ENCODE assay signal across 12 cellular contexts in genomic region chr17:40862985-40863733, GRCh38. TPM values are rescaled to one million over a fixed set of nuclear protein-coding genes. Genes with fewer than 3 reads are reported as not detected.
DNase-seq lines count a peak whose midpoint lies in the region; TF ChIP-seq lines count a peak whose summit lies in the region.
"Had no signal": no experiment of that assay in that cellular context is flagged by ENCODE, and none has a peak within 500 bp of the region (broad histone marks: within the 10 kb centered on the region; RNA-seq: fewer than 3 reads in every experiment).

No MANE protein-coding gene starts in this region.

- H3K27ac ChIP-seq in 22Rv1 = no peak overlapping the region
- H3K27ac ChIP-seq in hepatocyte = no peak overlapping the region
- H3K27ac ChIP-seq: neutrophil had no signal

- DNase-seq in GM12865 (ENCODE audit: low read depth) (peak; percentile 8), hepatocyte (ENCODE audit: low spot score) (no peak), HuH-7.5 (ENCODE audit: low spot score) (no peak), SHP77 (lab: John Stamatoyannopoulos, UW) (no peak), lower leg skin (ENCODE audit: low spot score in 2 of 2) (no peak)
- DNase-seq in activated naive CD4-positive, alpha-beta T cell treated with anti-CD3 and anti-CD28 coated beads, Interleukin-2, amount 50 U/mL, for 16 hours = peak; percentile 14
- DNase-seq in stimulated activated naive CD4-positive, alpha-beta T cell (lab: John Stamatoyannopoulos, UW) = no peak
- DNase-seq: NCI-H526; stimulated activated CD4-positive, alpha-beta T cell treated with anti-CD3 and anti-CD28 coated beads, Interleukin-4, amount 100 ng/mL, for 4 hours had no signal

- H3K27me3 ChIP-seq in hepatocyte = no peaks in the 10 kb centered on the region

- no peaks in the 10 kb centered on the region for H3K79me2 ChIP-seq in hepatocyte

- no peaks in the 10 kb centered on the region for H4K20me1 ChIP-seq in hepatocyte (ENCODE audit: insufficient read depth, poor library complexity, severe bottlenecking)

- peak; percentile 61 for TF ChIP-seq CTCF in 22Rv1 (IDR thresholded peaks at IDR 0.05)
- peak; percentile 27 for TF ChIP-seq CTCF in GM12865 (IDR thresholded peaks at IDR 0.05; ENCODE audit: insufficient read depth, low read depth, low read length, missing control alignments)
- peak; percentile 29 for TF ChIP-seq CTCF in hepatocyte (IDR thresholded peaks at IDR 0.05; ENCODE audit: poor library complexity)
- TF ChIP-seq CTCF in lower leg skin (IDR thresholded peaks at IDR 0.05) = no peak

- H2AFZ ChIP-seq in hepatocyte = no peak overlapping the region

- H3K4me1 ChIP-seq in hepatocyte (ENCODE audit: insufficient read depth) = peaks cover 4% of the 10 kb centered on the region

- H3K4me3 ChIP-seq in GM12865 (ENCODE audit: low read depth, low read length) = no peak overlapping the region
- H3K4me3 ChIP-seq in hepatocyte = no peak overlapping the region
- no peak overlapping the region for H3K4me3 ChIP-seq in lower leg skin (ENCODE audit: low read depth, poor library complexity, severe bottlenecking)

- no peaks in the 10 kb centered on the region for H3K9me3 ChIP-seq in hepatocyte (ENCODE audit: low read depth)
- H3K9me3 ChIP-seq: neutrophil had no signal

- no peaks in the 10 kb centered on the region for H3K9me2 ChIP-seq in hepatocyte (replicated peaks; ENCODE audit: insufficient read depth)

- H3K4me2 ChIP-seq in hepatocyte = no peak overlapping the region

- intact Hi-C loops in lower leg skin (cut with DNase I; ENCODE audit: low total_unique reads) = no loop called here

- WGBS in hepatocyte (ENCODE audit: low lambda C conversion rate, missing lambda C conversion rate) = 70% methylated on average over 39 of the region's 39 CpGs
- 76 to 78% methylated on average over 38 to 39 of the region's 39 CpGs for WGBS in lower leg skin, 2 donors

- no peaks in the 10 kb centered on the region for H3K36me3 ChIP-seq in hepatocyte (replicated peaks; ENCODE audit: insufficient read depth, low read depth)
- H3K36me3 ChIP-seq: neutrophil had no signal

- TF ChIP-seq POLR2A in lower leg skin (IDR thresholded peaks at IDR 0.05) = no peak

RNA-seq across cellular contexts. Expression of gene KRT12, which starts 3.9 kb away (rescaled TPM):
- total RNA-seq in hepatocyte (not detected in 2 replicates), lower leg skin (not detected)
- not detected in 2 replicates for polyA plus RNA-seq in hepatocyte
- total RNA-seq: activated T-helper 17 cell treated with anti-CD3 and anti-CD28 coated beads, Interleukin-2, amount 50 U/mL, for 72 hours had no signal

RNA-seq across cellular contexts. Expression of gene KRT20, which starts 21.9 kb away (rescaled TPM):
- total RNA-seq in hepatocyte (2.4 and 3.4 TPM in 2 replicates), lower leg skin (under 1 TPM in 1 of 4 donors, not detected in 3; 0.12 TPM)
- polyA plus RNA-seq in hepatocyte = 1.5 and 1.6 TPM in 2 replicates
- total RNA-seq: activated T-helper 17 cell treated with anti-CD3 and anti-CD28 coated beads, Interleukin-2, amount 50 U/mL, for 72 hours had no signal

RNA-seq across cellular contexts. Expression of gene KRT10, which starts 40.7 kb away (rescaled TPM):
- total RNA-seq in hepatocyte (29.4 and 39.7 TPM in 2 replicates), lower leg skin (1,000 to 10,000 TPM; 4,878 to 8,317 (median 6,442) TPM)
- 153 and 165 TPM in 2 replicates for polyA plus RNA-seq in hepatocyte

Comparison
In these comparisons a context has a peak if more than half of its experiments do, and no peak if none do; other contexts are left out.
1. CTCF ChIP-seq: peak in 22Rv1 (single experiment), GM12865 (single experiment) and hepatocyte (single experiment); none in lower leg skin (0 of 3).
2. DNase-seq: peak in GM12865 (single experiment) and activated naive CD4-positive, alpha-beta T cell treated with anti-CD3 and anti-CD28 coated beads, Interleukin-2, amount 50 U/mL, for 16 hours (single experiment); none in hepatocyte (single experiment), stimulated activated naive CD4-positive, alpha-beta T cell (0 of 6), HuH-7.5 (single experiment), SHP77 (0 of 2) and lower leg skin (0 of 2).
3. RNA of gene KRT10, which starts 40.7 kb away (total RNA-seq): 4,878 to 8,317 TPM in lower leg skin; 29.4 to 39.7 TPM in hepatocyte; every median in the first group is over 100 times any median in the second.